In the genomic region with DNA sequence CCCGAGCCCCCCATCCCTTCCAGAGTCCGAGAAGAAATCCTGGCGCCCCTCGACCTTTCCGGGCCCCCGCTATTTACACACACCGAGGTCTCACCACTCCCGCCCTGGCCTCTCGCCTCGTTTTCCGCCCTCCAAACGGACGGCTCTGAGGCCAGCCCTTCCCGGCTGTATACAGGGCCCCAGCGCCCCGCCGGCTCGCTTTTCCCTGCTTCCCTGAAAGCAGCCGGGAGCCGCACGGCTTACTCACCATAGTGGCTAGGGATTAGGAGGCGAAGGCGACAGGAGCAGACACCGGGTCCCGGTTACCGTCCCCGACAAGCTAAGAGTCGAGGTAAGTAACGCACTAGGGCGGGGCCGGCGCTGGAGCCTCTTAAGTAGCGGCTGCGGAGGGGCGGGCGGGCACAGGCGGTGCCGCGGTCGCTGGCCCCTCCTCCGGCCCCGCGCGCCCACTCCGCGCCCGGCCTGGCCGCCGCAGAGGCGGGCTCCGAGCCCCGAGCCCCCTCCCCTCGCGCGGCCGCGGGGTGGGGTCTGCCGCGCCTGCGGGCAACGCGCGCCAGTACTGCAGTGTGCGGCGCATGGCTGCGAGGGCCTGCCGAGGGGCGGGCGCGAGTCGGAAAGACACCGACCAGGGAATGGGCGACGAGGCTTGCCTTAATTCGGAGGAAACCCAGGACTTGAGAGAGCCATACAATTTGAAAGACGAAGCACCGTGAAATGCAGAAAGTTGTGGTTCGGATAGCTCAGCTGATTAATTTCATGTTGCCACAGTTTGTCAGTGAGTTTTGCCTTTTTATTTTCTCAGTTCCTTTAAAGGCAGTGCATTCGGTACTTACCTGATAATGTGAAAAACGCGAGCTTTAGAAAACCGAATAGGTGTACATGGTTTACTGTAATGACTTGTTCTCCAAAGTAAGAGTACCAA, we compare ENCODE assay signal across 8 cellular contexts. TPM values are rescaled to one million over a fixed set of nuclear protein-coding genes. Genes with fewer than 3 reads are reported as not detected.
A peak's percentile ranks its signal among the peaks of the same experiment; 100 is the strongest.
DNase-seq lines count a peak whose midpoint lies in the region; ATAC-seq and TF ChIP-seq lines count a peak whose summit lies in the region.

TSS of gene TUBA1B (minus strand) at position 345 of the 922 bp plus-strand sequence. CDS start at position 250, 95 bp downstream.

- peak within 1 kb of the TSS; percentile 94 to 99 (median 97) for H3K4me3 Mint-ChIP-seq in immature natural killer cell

- TF ChIP-seq CTCF in cardiac fibroblast (IDR thresholded peaks at IDR 0.05; ENCODE audit: low read depth, low read length) (no peak), spleen (IDR thresholded peaks at IDR 0.05 in 8 of 11, conservative IDR thresholded peaks at IDR 0.05 in 3 of 11) (peak in 1 of 11 experiments; percentile 7)

- H3K36me3 ChIP-seq in spleen = peaks cover 0 to 37% (median 29%) of the 10 kb centered on the region in 6 donors

- no peaks in the 10 kb centered on the region for H3K9me3 ChIP-seq in spleen

- in situ Hi-C loops in GM18951 (cut with MboI; ENCODE audit: low sequenced_read_pairs, unreplicated experiment) = no loop called here

- H3K27ac Mint-ChIP-seq in immature natural killer cell = peak within 1 kb of the TSS; percentile 95 to 99 (median 98)

- intact Hi-C loops in spleen (cut with DNase I; ENCODE audit: low total_unique reads) = loop anchor here (2.0 kb wide), 2 partner anchors 57 to 103 kb away; partner anchors contain the start of gene TUBA1A

- no peaks in the 10 kb centered on the region for H3K9me3 Mint-ChIP-seq in immature natural killer cell

- peaks cover 14 to 29% (median 22%) of the 10 kb centered on the region in 3 donors for H3K27me3 Mint-ChIP-seq in immature natural killer cell (ENCODE audit: low read depth in 3 of 3)

- WGBS in spleen, 5 donors = 0 to 1% (median 1%) methylated on average over 44 to 82 of the region's 82 CpGs

- peak within 1 kb of the TSS; percentile 99 to 100 (median 100) for H3K27ac ChIP-seq in spleen

- peaks cover 15 to 26% (median 21%) of the 10 kb centered on the region in 3 donors for H3K36me3 Mint-ChIP-seq in immature natural killer cell

- TF ChIP-seq POLR2A in GM18951 (IDR thresholded peaks at IDR 0.05; ENCODE audit: extremely low read depth, insufficient read depth, insufficient read length) (peak; percentile 100), spleen (IDR thresholded peaks at IDR 0.05) (peak; percentile 88 to 96 (median 94))

- H3K4me3 ChIP-seq in cardiac fibroblast (replicated peaks in 1 of 2; ENCODE audit: low read depth in 2 of 2, low read length in 2 of 2) (peak within 1 kb of the TSS; percentile 95 to 100), spleen (peak within 1 kb of the TSS; percentile 73 to 98 (median 92))

- peak; percentile 93 for DNase-seq in AG08395 (ENCODE audit: low spot score)
- DNase-seq in NCI-H226 = peak; percentile 85
- DNase-seq in activated CD4-positive, CD25-positive, alpha-beta regulatory T cell (lab: John Stamatoyannopoulos, UW) = peak; percentile 78 to 85 (median 82)
- peak; percentile 87 to 94 for DNase-seq in cardiac fibroblast (ENCODE audit: low read depth in 2 of 2)
- DNase-seq in immature natural killer cell = peak; percentile 89 to 91 (median 91)
- peak; percentile 98 for DNase-seq in spleen

- H3K4me1 Mint-ChIP-seq in immature natural killer cell = peaks cover 37 to 48% of the 10 kb centered on the region in 2 donors

- ATAC-seq in HG03159 (IDR thresholded peaks at IDR 0.05; ENCODE audit: unreplicated experiment) = peak; percentile 60

- H3K4me1 ChIP-seq in spleen = peaks cover 26 to 60% (median 41%) of the 10 kb centered on the region in 6 donors

- no peaks in the 10 kb centered on the region for H3K27me3 ChIP-seq in spleen (replicated peaks in 1 of 7)

RNA-seq across cellular contexts. Expression of gene TUBA1B, which starts in this region (rescaled TPM):
- polyA plus RNA-seq in immature natural killer cell = 100 to 1,000 TPM; 477 to 869 (median 576) TPM
- 100 to 1,000 TPM; 326 to 706 (median 476) TPM for total RNA-seq in spleen
- 100 to 1,000 TPM; 231 to 582 (median 476) TPM for polyA plus RNA-seq in spleen

Comparison
In these comparisons a context has a peak if more than half of its experiments do, and no peak if none do; other contexts are left out.
1. Peak in every context shown above with its lines: DNase-seq, ATAC-seq, H3K4me3 ChIP-seq and H3K27ac ChIP-seq.